Comparison of ENCODE assay signal across 20 cellular contexts in genomic region chr9:99356512-99356971, GRCh38.
DNase-seq lines count a peak whose midpoint lies in the region; ATAC-seq and TF ChIP-seq lines count a peak whose summit lies in the region.
"Had no signal": no experiment of that assay in that cellular context is flagged by ENCODE, and none has a peak within 500 bp of the region (broad histone marks: within the 10 kb centered on the region; RNA-seq: fewer than 3 reads in every experiment).

No MANE protein-coding gene starts in this region.

- H3K4me3 ChIP-seq in GM23248 (no peak overlapping the region), esophagus squamous epithelium (no peak overlapping the region), right lobe of liver (no peak overlapping the region), skeletal muscle tissue (ENCODE audit: low read length in 3 of 3) (peak overlapping the region; percentile 7 to 34 (median 30)), MM.1S (ENCODE audit: low read length) (no peak overlapping the region)
- H3K4me3 ChIP-seq: GM12878 had no signal

- in situ Hi-C loops in GM23248 (cut with MboI) = no loop called here

- ATAC-seq in right lobe of liver (peak; percentile 83 to 92 (median 90)), HG03442 (IDR thresholded peaks at IDR 0.05; ENCODE audit: unreplicated experiment) (no peak)
- ATAC-seq: GM12878, left colon, Panc1 had no signal

- no peak for TF ChIP-seq CTCF in esophagus squamous epithelium (IDR thresholded peaks at IDR 0.05)
- TF ChIP-seq CTCF in right lobe of liver (IDR thresholded peaks at IDR 0.05) = no peak
- TF ChIP-seq CTCF in MM.1S (IDR thresholded peaks at IDR 0.05; ENCODE audit: low read length) = no peak
- no peak for TF ChIP-seq CTCF in chondrocyte (IDR thresholded peaks at IDR 0.05)

- TF ChIP-seq POLR2A in esophagus squamous epithelium (IDR thresholded peaks at IDR 0.05) (no peak), right lobe of liver (IDR thresholded peaks at IDR 0.05) (peak; percentile 26)

- no peaks in the 10 kb centered on the region for H4K20me1 ChIP-seq in GM23248 (ENCODE audit: insufficient read depth)
- H4K20me1 ChIP-seq in MM.1S (ENCODE audit: insufficient read depth, low read length) = no peaks in the 10 kb centered on the region

- H3F3A ChIP-seq in GM23248 (ENCODE audit: insufficient read depth) (peaks cover 21% of the 10 kb centered on the region), MM.1S (ENCODE audit: insufficient read depth, low read length) (no peaks in the 10 kb centered on the region)

- peaks cover 20% of the 10 kb centered on the region for H3K27me3 Mint-ChIP-seq in chondrocyte (ENCODE audit: low read depth)

- no peaks in the 10 kb centered on the region for H3K9me2 ChIP-seq in GM23248 (ENCODE audit: insufficient read depth)
- H3K9me2 ChIP-seq in MM.1S (replicated peaks; ENCODE audit: insufficient read depth, low read length) = no peaks in the 10 kb centered on the region

- H3K27ac ChIP-seq in GM23248 (no peak overlapping the region), esophagus squamous epithelium (peak overlapping the region in 3 of 4 donors; percentile 23 to 70 (median 25)), right lobe of liver (peak overlapping the region; percentile 80 to 88 (median 84)), skeletal muscle tissue (ENCODE audit: low read depth, low read length) (peak overlapping the region; percentile 98), MM.1S (ENCODE audit: low read length) (no peak overlapping the region)

- 71 to 73% methylated on average over 5 of the region's 5 CpGs for WGBS in GM23248 (ENCODE audit: low coverage in 1 of 2, low lambda C conversion rate in 2 of 2, missing lambda C conversion rate in 2 of 2), 2 experiments
- 40 to 67% methylated on average over 1 to 2 of the region's 5 CpGs for WGBS in esophagus squamous epithelium, 2 donors
- 18% methylated on average over 2 of the region's 5 CpGs for WGBS in right lobe of liver (ENCODE audit: insufficient coverage, low coverage, low lambda C conversion rate, missing lambda C conversion rate)

- H3K4me1 Mint-ChIP-seq in chondrocyte (ENCODE audit: low read depth) = peaks cover 7% of the 10 kb centered on the region
- H3K4me1 Mint-ChIP-seq: B cell had no signal

- intact Hi-C loops in esophagus squamous epithelium (cut with DNase I) = no loop called here
- intact Hi-C loops in right lobe of liver (cut with DNase I) = no loop called here

- H3K36me3 ChIP-seq in GM23248 (ENCODE audit: low read depth) (no peaks in the 10 kb centered on the region), esophagus squamous epithelium (no peaks in the 10 kb centered on the region), right lobe of liver (no peaks in the 10 kb centered on the region), skeletal muscle tissue (ENCODE audit: control insufficient read depth in 3 of 3, insufficient read depth in 3 of 3, low read length in 3 of 3) (no peaks in the 10 kb centered on the region), MM.1S (replicated peaks; ENCODE audit: insufficient read depth, low read length) (no peaks in the 10 kb centered on the region)

- H3K27ac Mint-ChIP-seq in chondrocyte (ENCODE audit: unreplicated experiment) = no peak overlapping the region
- H3K27ac Mint-ChIP-seq: activated T-helper 2 cell treated with anti-CD3 and anti-CD28 coated beads, Interferon-gamma antibody, Interleukin-2, Interleukin-4, amounts not matched to agents 10 μg/mL and 5 μg/mL and 100 μg/mL, durations not matched to agents 14 hours and 24 hours and 36 hours; B cell had no signal

- no peaks in the 10 kb centered on the region for H3K9me3 Mint-ChIP-seq in chondrocyte (ENCODE audit: low read depth)
- H3K9me3 Mint-ChIP-seq: activated T-helper 2 cell treated with anti-CD3 and anti-CD28 coated beads, Interferon-gamma antibody, Interleukin-2, Interleukin-4, amounts not matched to agents 10 μg/mL and 5 μg/mL and 100 μg/mL, durations not matched to agents 14 hours and 24 hours and 36 hours had no signal

- H3K79me2 ChIP-seq in GM23248 (ENCODE audit: insufficient read depth) (no peaks in the 10 kb centered on the region), MM.1S (ENCODE audit: low read length) (no peaks in the 10 kb centered on the region)

- no peak overlapping the region for H3K4me3 Mint-ChIP-seq in chondrocyte (ENCODE audit: unreplicated experiment)
- H3K4me3 Mint-ChIP-seq: B cell had no signal

- H3K4me1 ChIP-seq in GM23248 (ENCODE audit: insufficient read depth) = peaks cover 28% of the 10 kb centered on the region
- H3K4me1 ChIP-seq in esophagus squamous epithelium = peaks cover 7 to 19% (median 9%) of the 10 kb centered on the region in 3 donors
- H3K4me1 ChIP-seq in right lobe of liver = peaks cover 0 to 30% (median 13%) of the 10 kb centered on the region in 4 donors
- H3K4me1 ChIP-seq in skeletal muscle tissue (ENCODE audit: control insufficient read depth in 3 of 3, insufficient read depth in 3 of 3, low read length in 3 of 3) = peaks cover 50 to 66% (median 51%) of the 10 kb centered on the region in 3 donors
- H3K4me1 ChIP-seq in MM.1S (ENCODE audit: low read length) = no peaks in the 10 kb centered on the region

- H3K9me3 ChIP-seq in GM23248 (ENCODE audit: low read depth) = no peaks in the 10 kb centered on the region
- H3K9me3 ChIP-seq in esophagus squamous epithelium = no peaks in the 10 kb centered on the region
- no peaks in the 10 kb centered on the region for H3K9me3 ChIP-seq in right lobe of liver
- no peaks in the 10 kb centered on the region for H3K9me3 ChIP-seq in skeletal muscle tissue (ENCODE audit: control insufficient read depth in 3 of 3, low read length in 3 of 3)
- H3K9me3 ChIP-seq in MM.1S (replicated peaks; ENCODE audit: insufficient read depth, low read length) = no peaks in the 10 kb centered on the region

- H3K9ac ChIP-seq in GM23248 (no peak overlapping the region), skeletal muscle tissue (ENCODE audit: low read depth in 1 of 3, low read length in 3 of 3) (peak overlapping the region; percentile 71 to 82 (median 76)), MM.1S (ENCODE audit: low read length) (no peak overlapping the region)

- H3K36me3 Mint-ChIP-seq in chondrocyte (ENCODE audit: low read depth) = no peaks in the 10 kb centered on the region

- H2AFZ ChIP-seq in GM23248 = no peak overlapping the region
- no peak overlapping the region for H2AFZ ChIP-seq in MM.1S (ENCODE audit: low read length)

- peaks cover 13% of the 10 kb centered on the region for H3K27me3 ChIP-seq in GM23248 (replicated peaks; ENCODE audit: insufficient read depth)
- peaks cover 0 to 28% (median 0%) of the 10 kb centered on the region in 4 donors for H3K27me3 ChIP-seq in esophagus squamous epithelium
- no peaks in the 10 kb centered on the region for H3K27me3 ChIP-seq in right lobe of liver
- no peaks in the 10 kb centered on the region for H3K27me3 ChIP-seq in skeletal muscle tissue (ENCODE audit: control insufficient read depth in 3 of 3, insufficient read depth in 3 of 3, low read length in 3 of 3)
- H3K27me3 ChIP-seq in MM.1S (replicated peaks; ENCODE audit: insufficient read depth, low read length) = no peaks in the 10 kb centered on the region

- H3K4me2 ChIP-seq in GM23248 (ENCODE audit: unreplicated experiment) = no peak overlapping the region
- H3K4me2 ChIP-seq in MM.1S (ENCODE audit: low read depth, low read length) = no peak overlapping the region

- DNase-seq in GM23248 (peak; percentile 32), esophagus squamous epithelium (lab: John Stamatoyannopoulos, UW) (no peak), right lobe of liver (peak; percentile 89 to 98 (median 94)), dermis blood vessel endothelial cell (no peak), MM.1S (no peak), chondrocyte (ENCODE audit: low spot score) (no peak)
- DNase-seq: activated CD4-positive, alpha-beta T cell treated with anti-CD3 and anti-CD28 coated beads, Interleukin-2, amount 50 U/mL, for 4 hours; DMS79 treated with DMSO at 0.1 percent for 48 hours; GOT3; left colon; NCI-H1048; NCI-H510A; stimulated activated CD4-positive, alpha-beta T cell treated with anti-CD3 and anti-CD28 coated beads, Interleukin-1b, Interleukin-23, amount 100 ng/mL, for 48 hours; T-helper 2 cell had no signal

Comparison
In these comparisons a context has a peak if more than half of its experiments do, and no peak if none do; other contexts are left out.
1. DNase-seq: peak in GM23248 (single experiment) and right lobe of liver (3 of 3); none in esophagus squamous epithelium (single experiment), dermis blood vessel endothelial cell (single experiment), MM.1S (single experiment) and chondrocyte (single experiment).
2. H3K27ac ChIP-seq: peak in esophagus squamous epithelium (3 of 4), right lobe of liver (3 of 3) and skeletal muscle tissue (single experiment); none in GM23248 (single experiment) and MM.1S (single experiment).
3. H3K4me3 ChIP-seq: peak in skeletal muscle tissue (3 of 3); none in GM23248 (single experiment), esophagus squamous epithelium (0 of 4), right lobe of liver (0 of 3) and MM.1S (single experiment).
4. H3K9ac ChIP-seq: peak in skeletal muscle tissue (3 of 3); none in GM23248 (single experiment) and MM.1S (single experiment).